Comparison of ENCODE assay signal across 25 cellular contexts in genomic region chr6:72715119-72715518, GRCh38.
"Had no signal": no experiment of that assay in that cellular context is flagged by ENCODE, and none has a peak within 500 bp of the region (broad histone marks: within the 10 kb centered on the region; RNA-seq: fewer than 3 reads in every experiment).

No MANE protein-coding gene starts in this region.

- H3K27me3 ChIP-seq: MG63, Peyer's patch, SJSA1 had no signal

- DNase-seq: activated CD4-positive, alpha-beta T cell treated with anti-CD3 and anti-CD28 coated beads for 4 hours; activated CD8-positive, alpha-beta memory T cell treated with anti-CD3 and anti-CD28 coated beads, Interleukin-2, amount 50 U/mL, for 48 hours; activated CD8-positive, alpha-beta T cell treated with anti-CD3 and anti-CD28 coated beads for 36 hours; activated T-cell treated with anti-CD3 and anti-CD28 coated beads, Interleukin-2, amount 50 U/mL, for 1 hour; aorta; central memory CD4-positive, alpha-beta T cell; MG63; MV-4-11; NCI-H1092 treated with DMSO at 0.1 percent for 48 hours; NCI-H1417 treated with DMSO at 0.1 percent for 48 hours; NCI-H1694; NCI-H2029; NCI-H2107; NCI-H2171 treated with DMSO at 0.1 percent for 48 hours; NCI-H226; NCI-H526; NCI-H82; Peyer's patch; Right ventricle myocardium superior; SW 1271 had no signal

- H3K4me1 ChIP-seq: Peyer's patch, SJSA1 had no signal

- H3K4me2 ChIP-seq: KMS-11 had no signal

- H3K9me3 ChIP-seq: Peyer's patch, SJSA1 had no signal

- H3K9ac ChIP-seq: KMS-11 had no signal

- H3K36me3 ChIP-seq: MG63, Peyer's patch, SJSA1 had no signal

- ATAC-seq: activated CD4-positive, CD25-positive, alpha-beta regulatory T cell treated with anti-CD3 and anti-CD28 coated beads, Interleukin-2, amount 50 U/mL, for 24 hours; activated CD8-positive, alpha-beta T cell treated with anti-CD3 and anti-CD28 coated beads for 36 hours; SK-N-SH treated with all-trans-retinoic acid at 6 μM for 48 hours had no signal

- H3K27ac ChIP-seq: KMS-11, Peyer's patch, RWPE1, SJSA1 had no signal

- H3K4me3 ChIP-seq: MG63, Peyer's patch, SJSA1 had no signal
